ENCODE assay signal across 8 cellular contexts in genomic region chr19:1513492-1514294, GRCh38. TPM values are rescaled to one million over a fixed set of nuclear protein-coding genes. Genes with fewer than 3 reads are reported as not detected.
A peak's percentile ranks its signal among the peaks of the same experiment; 100 is the strongest.
DNase-seq lines count a peak whose midpoint lies in the region; ATAC-seq and TF ChIP-seq lines count a peak whose summit lies in the region.

No MANE protein-coding gene starts in this region.

- peak overlapping the region; percentile 90 for H2AFZ ChIP-seq in IMR-90 (replicated peaks; ENCODE audit: low read length, poor library complexity)

- H4K91ac ChIP-seq in IMR-90 (ENCODE audit: insufficient read depth, low read depth, low read length) = peak overlapping the region; percentile 62; the same call in 1 of the 2 replicates

- 15% methylated on average over 23 of the region's 53 CpGs; no CpG with 5 or more reads in 1 of the 2 experiments for WGBS in IMR-90 (ENCODE audit: extremely low coverage in 2 of 2, insufficient read length in 1 of 2), 2 experiments

- CTCF ChIA-PET in IMR-90 (lab: Yijun Ruan, JAX) = no interaction called here

- H3K27ac ChIP-seq in IMR-90 (ENCODE audit: insufficient read depth, low read length) = peak overlapping the region; percentile 83

- dilution Hi-C loops in IMR-90 (cut with HindIII; ENCODE audit: low sequenced_read_pairs, unreplicated experiment) = no loop called here

- peak overlapping the region; percentile 63 for H2BK5ac ChIP-seq in IMR-90 (ENCODE audit: low read depth, low read length, poor library complexity, severe bottlenecking)

- H3K4me1 ChIP-seq in BE2C = no peaks in the 10 kb centered on the region; the same call in 1 of the 2 replicates
- peaks cover 4% of the 10 kb centered on the region; the same call in 1 of the 2 replicates for H3K4me1 ChIP-seq in IMR-90 (ENCODE audit: control insufficient read depth, insufficient read depth, low read length)

- H2AK9ac ChIP-seq in IMR-90 (replicated peaks; ENCODE audit: low read depth, low read length, poor library complexity) = peak overlapping the region; percentile 91

- H3K4me3 ChIP-seq in BE2C (ENCODE audit: low read depth, low read length) = no peak overlapping the region
- H3K4me3 ChIP-seq in IMR-90 (ENCODE audit: insufficient read depth, low read depth, low read length) = peak overlapping the region; percentile 98
- peak overlapping the region; percentile 43 for H3K4me3 ChIP-seq in choroid plexus epithelial cell (ENCODE audit: low read depth, low read length)

- peak overlapping the region in 1 of 2 experiments; percentile 69; a peak in 2 of 4 replicates for H4K8ac ChIP-seq in IMR-90 (ENCODE audit: low read depth in 2 of 2, low read length in 2 of 2)

- peak overlapping the region; percentile 41; the same call in 1 of the 2 replicates for H4K5ac ChIP-seq in IMR-90 (ENCODE audit: low read depth, low read length)

- H3K36me3 ChIP-seq in BE2C (no peaks in the 10 kb centered on the region), IMR-90 (ENCODE audit: control insufficient read depth, insufficient read depth, low read length) (peaks cover 5% of the 10 kb centered on the region; the same call in 1 of the 2 replicates)

- H3K9me1 ChIP-seq in IMR-90 (ENCODE audit: insufficient read depth, low read length) = no peaks in the 10 kb centered on the region

- intact Hi-C loops in IMR-90 (cut with micrococcal nuclease) = no loop called here

- H2BK15ac ChIP-seq in IMR-90 (ENCODE audit: low read depth, low read length) = no peak overlapping the region

- TF ChIP-seq POLR2A in IMR-90 (IDR thresholded peaks at IDR 0.05; ENCODE audit: low read depth, low read length) = no peak

- BruUV-seq in IMR-90 (replicated peaks; lab: Mats Ljungman, UMichigan) = no TSS peak

- TF ChIP-seq CTCF in BE2C (IDR thresholded peaks at IDR 0.05; ENCODE audit: low read depth, low read length) = peak; percentile 49
- peak; percentile 82 for TF ChIP-seq CTCF in IMR-90 (conservative IDR thresholded peaks at IDR 0.05; ENCODE audit: low read depth, low read length)
- peak; percentile 67 for TF ChIP-seq CTCF in choroid plexus epithelial cell (conservative IDR thresholded peaks at IDR 0.05; ENCODE audit: low read depth, low read length)

- H3K9me3 ChIP-seq in BE2C (no peaks in the 10 kb centered on the region; the same call in 1 of the 2 replicates), IMR-90 (ENCODE audit: control insufficient read depth, insufficient read depth, low read length) (peaks cover 2% of the 10 kb centered on the region; the same call in 1 of the 2 replicates)

- in situ Hi-C loops in IMR-90 (cut with MboI; ENCODE audit: low sequenced_read_pairs) = no loop called here

- H3K9ac ChIP-seq in IMR-90 (ENCODE audit: low read depth, low read length) = peak overlapping the region; percentile 71

- POLR2A ChIA-PET in IMR-90 (lab: Charles Lee; ENCODE audit: unreplicated experiment) = no interaction called here

- no peak overlapping the region; the same call in 1 of the 2 replicates for H3K14ac ChIP-seq in IMR-90 (replicated peaks; ENCODE audit: low read depth, low read length)

- peaks cover 2% of the 10 kb centered on the region for H3K4me1 Mint-ChIP-seq in memory B cell

- H3K4ac ChIP-seq in IMR-90 (ENCODE audit: low read depth, low read length) = peak overlapping the region; percentile 64

- peak overlapping the region; percentile 41; the same call in 1 of the 2 replicates for H3K56ac ChIP-seq in IMR-90 (ENCODE audit: extremely low read depth, insufficient read depth, low read length)

- peak overlapping the region; percentile 46; the same call in 1 of the 2 replicates for H3K18ac ChIP-seq in IMR-90 (ENCODE audit: low read depth, low read length)

- TF ChIP-seq RAD21 in IMR-90 (IDR thresholded peaks at IDR 0.05; ENCODE audit: low read length) = peak; percentile 49

- no peak overlapping the region for H3K23ac ChIP-seq in IMR-90 (ENCODE audit: low read depth, low read length)

- peaks cover 1% of the 10 kb centered on the region for H3K9me3 Mint-ChIP-seq in memory B cell

- H3K36me3 Mint-ChIP-seq in memory B cell = no peaks in the 10 kb centered on the region

- H3K4me2 ChIP-seq in IMR-90 (ENCODE audit: low read depth, low read length) = peak overlapping the region; percentile 53; the same call in 1 of the 2 replicates

- H4K20me1 ChIP-seq in IMR-90 (ENCODE audit: insufficient read depth, low read length) = peaks cover 6% of the 10 kb centered on the region; the same call in 1 of the 2 replicates

- peaks cover 39% of the 10 kb centered on the region for H3K27me3 ChIP-seq in BE2C
- H3K27me3 ChIP-seq in IMR-90 (ENCODE audit: control insufficient read depth, insufficient read depth, low read length) = no peaks in the 10 kb centered on the region; the same call in 1 of the 2 replicates

- H2BK20ac ChIP-seq in IMR-90 (ENCODE audit: low read depth, low read length) = no peak overlapping the region

- ATAC-seq in IMR-90 (ENCODE audit: low read depth) = peak; percentile 67
- ATAC-seq in memory B cell (ENCODE audit: low read depth) = peak; percentile 68

- H3K27ac Mint-ChIP-seq in memory B cell = no peak overlapping the region

- DNase-seq in BE2C = peak; percentile 51
- DNase-seq in IMR-90 = peak; percentile 53
- DNase-seq in activated CD4-positive, CD25-positive, alpha-beta regulatory T cell (lab: John Stamatoyannopoulos, UW) = peak; percentile 56 to 69 (median 56)
- DNase-seq in choroid plexus epithelial cell (ENCODE audit: low read depth) = peak; percentile 47
- peak; percentile 52 to 54 for DNase-seq in memory B cell (ENCODE audit: low spot score in 2 of 2)
- peak; percentile 19 to 48 for DNase-seq in stimulated activated CD8-positive, alpha-beta memory T cell treated with anti-CD3 and anti-CD28 coated beads, Interleukin-7, amount 100 ng/mL, for 1 hour (ENCODE audit: low read depth in 2 of 2)
- DNase-seq in superior temporal gyrus (ENCODE audit: extremely low spot score) = no peak
- no peak for DNase-seq in NCI-H2029 treated with DMSO at 0.1 percent for 48 hours (lab: John Stamatoyannopoulos, UW)

- H2BK120ac ChIP-seq in IMR-90 (ENCODE audit: low read depth, low read length) = peak overlapping the region; percentile 19; the same call in 1 of the 2 replicates

- peaks cover 4 to 15% of the 10 kb centered on the region in 2 experiments; a peak in 1 of 4 replicates for H3K79me1 ChIP-seq in IMR-90 (ENCODE audit: low read depth in 1 of 2, low read length in 2 of 2)

- H3K27me3 Mint-ChIP-seq in memory B cell = peaks cover 24% of the 10 kb centered on the region

- peak overlapping the region; percentile 50 for H2AK5ac ChIP-seq in IMR-90 (ENCODE audit: low read depth, low read length)

- peak overlapping the region; percentile 49 for H3K4me3 Mint-ChIP-seq in memory B cell

TF ChIP-seq in IMR-90, 13 proteins besides CTCF, POLR2A, EP300 and RAD21:
- TF ChIP-seq NFE2L2 (IDR thresholded peaks at IDR 0.05; ENCODE audit: low read depth, low read length) = no peak
- TF ChIP-seq SMC3 (IDR thresholded peaks at IDR 0.05; ENCODE audit: low read depth, low read length) = peak; percentile 44
- TF ChIP-seq CEBPB (IDR thresholded peaks at IDR 0.05; ENCODE audit: low read depth, low read length) = no peak
- TF ChIP-seq CHD1 (IDR thresholded peaks at IDR 0.05; ENCODE audit: low read depth, low read length) = no peak
- TF ChIP-seq RFX5 (IDR thresholded peaks at IDR 0.05; ENCODE audit: low read depth, low read length) = no peak
- TF ChIP-seq MAZ (IDR thresholded peaks at IDR 0.05; ENCODE audit: borderline replicate concordance, low read depth, low read length) = peak; percentile 83
- TF ChIP-seq, protein P1, sequence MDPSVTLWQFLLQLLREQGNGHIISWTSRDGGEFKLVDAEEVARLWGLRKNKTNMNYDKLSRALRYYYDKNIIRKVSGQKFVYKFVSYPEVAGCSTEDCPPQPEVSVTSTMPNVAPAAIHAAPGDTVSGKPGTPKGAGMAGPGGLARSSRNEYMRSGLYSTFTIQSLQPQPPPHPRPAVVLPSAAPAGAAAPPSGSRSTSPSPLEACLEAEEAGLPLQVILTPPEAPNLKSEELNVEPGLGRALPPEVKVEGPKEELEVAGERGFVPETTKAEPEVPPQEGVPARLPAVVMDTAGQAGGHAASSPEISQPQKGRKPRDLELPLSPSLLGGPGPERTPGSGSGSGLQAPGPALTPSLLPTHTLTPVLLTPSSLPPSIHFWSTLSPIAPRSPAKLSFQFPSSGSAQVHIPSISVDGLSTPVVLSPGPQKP (IDR thresholded peaks at IDR 0.05; ENCODE audit: borderline replicate concordance, low read depth, low read length) = no peak

RNA-seq across cellular contexts. Expression of gene ADAMTSL5, which starts 0.9 kb away (rescaled TPM):
- polyA plus RNA-seq in BE2C (2012; ENCODE audit: insufficient read depth, insufficient read length, low read depth) = not detected
- total RNA-seq in IMR-90 (2012; rRNA removed) = 0.83 and 0.90 TPM in 2 replicates
- 10.8 and 13.4 TPM in 2 replicates for polyA plus RNA-seq in IMR-90 (2012; rRNA removed)
- polyA plus RNA-seq in IMR-90 (2012; cell fraction: cytosol; rRNA removed) = 7.7 and 13.2 TPM in 2 replicates
- 31.7 and 79.5 TPM in 2 replicates for polyA plus RNA-seq in IMR-90 (2012; cell fraction: nucleus; rRNA removed; ENCODE audit: low replicate concordance)

RNA-seq across cellular contexts. Expression of gene PLK5, which starts 10.2 kb away (rescaled TPM):
- polyA plus RNA-seq in BE2C (2012; ENCODE audit: insufficient read depth, insufficient read length, low read depth) = not detected
- not detected in 2 replicates for total RNA-seq in IMR-90 (2012; rRNA removed)
- polyA plus RNA-seq in IMR-90 (2012; rRNA removed) = 0.04 TPM in 1 of 2 replicates, not detected in the other
- 0.05 TPM in 1 of 2 replicates, not detected in the other for polyA plus RNA-seq in IMR-90 (2012; cell fraction: cytosol; rRNA removed)
- polyA plus RNA-seq in IMR-90 (2012; cell fraction: nucleus; rRNA removed; ENCODE audit: low replicate concordance) = 0.76 and 1.1 TPM in 2 replicates

RNA-seq across cellular contexts. Expression of gene REEP6, which starts 22.7 kb away (rescaled TPM):
- 4.7 TPM for polyA plus RNA-seq in BE2C (2012; ENCODE audit: insufficient read depth, insufficient read length, low read depth)
- total RNA-seq in IMR-90 (2012; rRNA removed) = 1.3 and 1.7 TPM in 2 replicates
- polyA plus RNA-seq in IMR-90 (2012; rRNA removed) = 2.2 and 3.2 TPM in 2 replicates
- polyA plus RNA-seq in IMR-90 (2012; cell fraction: cytosol; rRNA removed) = 2.8 and 4.8 TPM in 2 replicates
- polyA plus RNA-seq in IMR-90 (2012; cell fraction: nucleus; rRNA removed; ENCODE audit: low replicate concordance) = 2.0 and 2.7 TPM in 2 replicates

RNA-seq across cellular contexts. Expression of gene PCSK4, which starts 23.5 kb away (rescaled TPM):
- 3.1 TPM for polyA plus RNA-seq in BE2C (2012; ENCODE audit: insufficient read depth, insufficient read length, low read depth)
- total RNA-seq in IMR-90 (2012; rRNA removed) = 0.56 and 0.72 TPM in 2 replicates
- 1.7 and 2.9 TPM in 2 replicates for polyA plus RNA-seq in IMR-90 (2012; rRNA removed)
- 0.29 and 1.2 TPM in 2 replicates for polyA plus RNA-seq in IMR-90 (2012; cell fraction: cytosol; rRNA removed)
- polyA plus RNA-seq in IMR-90 (2012; cell fraction: nucleus; rRNA removed; ENCODE audit: low replicate concordance) = 31.5 and 85.3 TPM in 2 replicates

RNA-seq across cellular contexts. Expression of gene C19orf25, which starts 34.7 kb away (rescaled TPM):
- 162 TPM for polyA plus RNA-seq in BE2C (2012; ENCODE audit: insufficient read depth, insufficient read length, low read depth)
- total RNA-seq in IMR-90 (2012; rRNA removed) = 10.4 and 10.6 TPM in 2 replicates
- polyA plus RNA-seq in IMR-90 (2012; rRNA removed) = 34.9 and 40.8 TPM in 2 replicates
- 36.9 and 49.4 TPM in 2 replicates for polyA plus RNA-seq in IMR-90 (2012; cell fraction: cytosol; rRNA removed)
- polyA plus RNA-seq in IMR-90 (2012; cell fraction: nucleus; rRNA removed; ENCODE audit: low replicate concordance) = 25.0 and 47.9 TPM in 2 replicates

Comparison
In these comparisons a context has a peak if more than half of its experiments do, and no peak if none do; other contexts are left out.
1. DNase-seq: peak in BE2C (single experiment), IMR-90 (single experiment), activated CD4-positive, CD25-positive, alpha-beta regulatory T cell (4 of 4), choroid plexus epithelial cell (single experiment), memory B cell (2 of 2) and stimulated activated CD8-positive, alpha-beta memory T cell treated with anti-CD3 and anti-CD28 coated beads, Interleukin-7, amount 100 ng/mL, for 1 hour (2 of 2); none in superior temporal gyrus (single experiment) and NCI-H2029 treated with DMSO at 0.1 percent for 48 hours (single experiment).
2. Peak in every context shown above with its lines, with median percentiles within 50 percentile points of each other: CTCF ChIP-seq.